8 cellular contexts compared by ENCODE assay signal in the genomic region with DNA sequence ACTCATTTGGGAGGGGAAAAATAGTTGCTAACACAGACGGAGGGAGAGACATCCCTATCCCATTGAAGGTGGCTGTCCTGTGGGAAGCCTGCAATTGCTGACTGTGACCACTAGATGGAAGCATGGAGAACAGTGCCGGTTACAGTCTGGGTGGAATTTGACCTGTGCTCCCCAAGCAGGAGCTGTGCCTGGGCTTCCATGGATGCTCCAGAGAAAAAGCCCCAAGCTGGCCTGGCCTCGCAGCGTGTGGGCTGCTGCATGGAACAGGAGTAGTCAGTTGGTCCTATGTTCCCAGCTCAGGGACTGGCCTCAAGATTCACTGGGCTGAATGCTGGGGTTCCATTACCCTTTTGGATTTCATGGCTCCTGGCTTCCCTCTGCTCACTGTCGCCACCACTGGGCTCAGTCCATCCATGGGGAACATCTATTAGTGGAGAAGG.
DNase-seq lines count a peak whose midpoint lies in the region; ATAC-seq, FAIRE-seq and TF ChIP-seq lines count a peak whose summit lies in the region.

No MANE protein-coding gene starts in this region.

- FAIRE-seq in GM19239 (lab: Jason Lieb, UNC), result no peak

- intact Hi-C loops in activated CD4-positive, alpha-beta memory T cell treated with anti-CD3 and anti-CD28 coated beads for 36 hours (cut with micrococcal nuclease), result loop anchor here (1.0 kb wide), 1 partner anchor 1453 kb away; no protein-coding TSS in a partner anchor

- no peak overlapping the region for H3K4me3 Mint-ChIP-seq in activated CD4-positive, alpha-beta memory T cell treated with anti-CD3 and anti-CD28 coated beads for 36 hours
- H3K4me3 Mint-ChIP-seq in nephron, result no peak overlapping the region

- peaks cover 3% of the 10 kb centered on the region for H3K9me3 Mint-ChIP-seq in activated CD4-positive, alpha-beta memory T cell treated with anti-CD3 and anti-CD28 coated beads for 36 hours
- no peaks in the 10 kb centered on the region for H3K9me3 Mint-ChIP-seq in nephron

- DNase-seq in Ammon's horn (ENCODE audit: low spot score) (peak; percentile 32), GM19239 (ENCODE audit: insufficient read length, low spot score) (peak; percentile 33), NCI-H2227 treated with DMSO at 0.1 percent for 48 hours (lab: John Stamatoyannopoulos, UW) (peak; percentile 18), fibroblast of gingiva (ENCODE audit: low read depth) (peak; percentile 7)
- peak; percentile 45 for DNase-seq in activated CD4-positive, alpha-beta memory T cell treated with anti-CD3 and anti-CD28 coated beads for 36 hours

- ATAC-seq in HG03139 (IDR thresholded peaks at IDR 0.05; ENCODE audit: unreplicated experiment), result no peak
- ATAC-seq in HG02885 (IDR thresholded peaks at IDR 0.05; ENCODE audit: poor library complexity, unreplicated experiment), result no peak

- POLR2A ChIA-PET in activated CD4-positive, alpha-beta memory T cell treated with anti-CD3 and anti-CD28 coated beads for 36 hours (lab: Charles Lee), result no interaction called here

- CTCF ChIA-PET in activated CD4-positive, alpha-beta memory T cell treated with anti-CD3 and anti-CD28 coated beads for 36 hours (lab: Charles Lee), result interaction anchor here (0.6 to 3.3 kb wide), 8 partner anchors 9 to 1675 kb away, joined by 3 to 12 read pairs (median 3); no protein-coding TSS in a partner anchor

- no peaks in the 10 kb centered on the region for H3K4me1 Mint-ChIP-seq in activated CD4-positive, alpha-beta memory T cell treated with anti-CD3 and anti-CD28 coated beads for 36 hours (ENCODE audit: low read depth)
- H3K4me1 Mint-ChIP-seq in nephron, result peaks cover 9% of the 10 kb centered on the region

- H3K27me3 Mint-ChIP-seq in activated CD4-positive, alpha-beta memory T cell treated with anti-CD3 and anti-CD28 coated beads for 36 hours, result no peaks in the 10 kb centered on the region
- H3K27me3 Mint-ChIP-seq in nephron (ENCODE audit: low read depth), result no peaks in the 10 kb centered on the region

- TF ChIP-seq CTCF in nephron (IDR thresholded peaks at IDR 0.05; ENCODE audit: unreplicated experiment in 3 of 3), result peak; percentile 83 to 87 (median 84)

- no peak overlapping the region for H3K27ac Mint-ChIP-seq in activated CD4-positive, alpha-beta memory T cell treated with anti-CD3 and anti-CD28 coated beads for 36 hours
- no peak overlapping the region for H3K27ac Mint-ChIP-seq in nephron

- no peaks in the 10 kb centered on the region for H3K36me3 Mint-ChIP-seq in activated CD4-positive, alpha-beta memory T cell treated with anti-CD3 and anti-CD28 coated beads for 36 hours
- H3K36me3 Mint-ChIP-seq in nephron (ENCODE audit: low read depth), result no peaks in the 10 kb centered on the region
